8 cellular contexts compared by ENCODE assay signal in the genomic region with DNA sequence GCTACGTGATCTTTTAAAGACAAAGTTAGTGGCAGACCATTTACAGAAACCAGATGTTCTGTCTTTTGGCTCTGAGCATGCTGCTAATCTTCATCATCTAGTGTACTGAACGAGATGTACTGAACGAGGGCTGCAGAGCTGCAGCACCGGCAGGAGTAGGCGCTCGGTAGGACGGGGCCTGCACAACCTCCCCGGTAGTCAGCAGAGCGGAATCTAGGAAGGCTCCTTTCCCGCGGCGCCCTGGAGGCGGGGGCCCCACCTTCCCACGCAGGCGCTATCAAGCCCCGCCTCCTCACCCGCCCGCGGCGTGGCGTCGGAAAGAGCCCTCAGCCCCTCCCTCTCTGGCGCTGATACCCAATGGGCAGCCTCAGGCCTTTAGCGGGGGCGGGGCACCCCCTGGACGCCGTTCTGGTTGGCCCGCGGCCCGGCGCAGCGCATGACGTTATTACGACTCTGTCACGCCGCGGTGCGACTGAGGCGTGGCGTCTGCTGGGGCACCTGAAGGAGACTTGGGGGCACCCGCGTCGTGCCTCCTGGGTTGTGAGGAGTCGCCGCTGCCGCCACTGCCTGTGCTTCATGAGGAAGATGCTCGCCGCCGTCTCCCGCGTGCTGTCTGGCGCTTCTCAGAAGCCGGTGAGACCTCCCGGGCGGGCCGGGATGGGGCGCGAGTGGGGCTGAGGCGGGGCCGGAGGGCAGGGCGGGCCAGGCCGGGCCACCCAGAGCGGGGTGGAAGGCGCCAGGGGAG. TPM values are rescaled to one million over a fixed set of nuclear protein-coding genes. Genes with fewer than 3 reads are reported as not detected.
A peak's percentile ranks its signal among the peaks of the same experiment; 100 is the strongest.
DNase-seq lines count a peak whose midpoint lies in the region; TF ChIP-seq lines count a peak whose summit lies in the region.

A gene (plus strand): TSS at position 466 of the 745 bp plus-strand sequence. CDS start 111 bp downstream, at position 577.

- peaks cover 47% of the 10 kb centered on the region for H3K79me2 ChIP-seq in MM.1S (ENCODE audit: low read length)
- H3K79me2 ChIP-seq in neural cell (replicated peaks; ENCODE audit: insufficient read depth, low read length), result peaks cover 8% of the 10 kb centered on the region

- H2AFZ ChIP-seq in MM.1S (ENCODE audit: low read length) (peak within 1 kb of the TSS; percentile 98), neural cell (ENCODE audit: low read depth, low read length) (peak within 1 kb of the TSS; percentile 68)

- H3K4me1 ChIP-seq in ES-I3 (ENCODE audit: insufficient read depth, low read length), result peaks cover 3% of the 10 kb centered on the region; the same call in 1 of the 2 replicates
- H3K4me1 ChIP-seq in HAP-1, result peaks cover 20% of the 10 kb centered on the region
- no peaks in the 10 kb centered on the region for H3K4me1 ChIP-seq in MM.1S (ENCODE audit: low read length)
- H3K4me1 ChIP-seq in stomach, result peaks cover 0 to 27% (median 13%) of the 10 kb centered on the region in 4 donors

- H3K4me3 ChIP-seq in HAP-1, result peak within 1 kb of the TSS; percentile 87
- peak within 1 kb of the TSS; percentile 76 for H3K4me3 ChIP-seq in MM.1S (ENCODE audit: low read length)
- H3K4me3 ChIP-seq in fibroblast of the aortic adventitia (ENCODE audit: low read depth, low read length), result peak within 1 kb of the TSS; percentile 75
- H3K4me3 ChIP-seq in neural cell (ENCODE audit: low read length), result peak within 1 kb of the TSS; percentile 82
- H3K4me3 ChIP-seq in stomach, result peak within 1 kb of the TSS; percentile 65 to 73 (median 70)

- no peaks in the 10 kb centered on the region for H3F3A ChIP-seq in MM.1S (ENCODE audit: insufficient read depth, low read length)
- H3F3A ChIP-seq in neural cell (ENCODE audit: insufficient read depth, low read length, poor library complexity, severe bottlenecking), result no peaks in the 10 kb centered on the region

- TF ChIP-seq POLR2A in stomach (IDR thresholded peaks at IDR 0.05), result peak in 1 of 4 donors; percentile 18

- H3K9me2 ChIP-seq in MM.1S (replicated peaks; ENCODE audit: insufficient read depth, low read length), result no peaks in the 10 kb centered on the region
- no peaks in the 10 kb centered on the region for H3K9me2 ChIP-seq in neural cell (ENCODE audit: insufficient read depth, low read length)

- no peaks in the 10 kb centered on the region for H3K27me3 ChIP-seq in HAP-1 (ENCODE audit: low read depth)
- no peaks in the 10 kb centered on the region for H3K27me3 ChIP-seq in MM.1S (replicated peaks; ENCODE audit: insufficient read depth, low read length)
- H3K27me3 ChIP-seq in neural cell (ENCODE audit: insufficient read depth, low read depth, low read length), result no peaks in the 10 kb centered on the region
- no peaks in the 10 kb centered on the region for H3K27me3 ChIP-seq in stomach

- H3K9ac ChIP-seq in ES-I3 (ENCODE audit: low read depth, low read length) (peak within 1 kb of the TSS; percentile 49), MM.1S (ENCODE audit: low read length) (peak within 1 kb of the TSS; percentile 72), neural cell (ENCODE audit: low read length) (peak within 1 kb of the TSS; percentile 65)

- TF ChIP-seq EP300 in neural cell (conservative IDR thresholded peaks at IDR 0.05; ENCODE audit: poor library complexity, severe bottlenecking) (peak; percentile 20), stomach (IDR thresholded peaks at IDR 0.05) (peak; percentile 68)

- WGBS in stomach, 5 donors, result 0 to 49% (median 12%) methylated on average over 5 to 64 of the region's 64 CpGs

- no peak for TF ChIP-seq CTCF in MM.1S (IDR thresholded peaks at IDR 0.05; ENCODE audit: low read length)
- no peak for TF ChIP-seq CTCF in fibroblast of the aortic adventitia (IDR thresholded peaks at IDR 0.05; ENCODE audit: insufficient read depth, low read length)
- no peak for TF ChIP-seq CTCF in neural cell (IDR thresholded peaks at IDR 0.05; ENCODE audit: poor library complexity, severe bottlenecking)
- no peak for TF ChIP-seq CTCF in stomach (IDR thresholded peaks at IDR 0.05)

- TF ChIP-seq RAD21 in neural cell (conservative IDR thresholded peaks at IDR 0.05), result no peak

- DNase-seq in HAP-1 (ENCODE audit: low spot score in 2 of 2) (peak; percentile 92 to 99), MM.1S (peak; percentile 91), SIG-M5 (lab: John Stamatoyannopoulos, UW) (peak; percentile 71), activated gamma-delta T cell (lab: John Stamatoyannopoulos, UW) (peak; percentile 86), fibroblast of the aortic adventitia (ENCODE audit: low read depth) (peak; percentile 88), stomach (peak; percentile 95)

- no peaks in the 10 kb centered on the region for H3K36me3 ChIP-seq in ES-I3 (ENCODE audit: insufficient read depth, low read length)
- peaks cover 14% of the 10 kb centered on the region for H3K36me3 ChIP-seq in HAP-1 (replicated peaks)
- H3K36me3 ChIP-seq in MM.1S (replicated peaks; ENCODE audit: insufficient read depth, low read length), result no peaks in the 10 kb centered on the region; the same call in 1 of the 2 replicates
- H3K36me3 ChIP-seq in neural cell (ENCODE audit: insufficient read depth, low read length), result no peaks in the 10 kb centered on the region
- H3K36me3 ChIP-seq in stomach, result no peaks in the 10 kb centered on the region

- intact Hi-C loops in stomach (cut with DNase I; ENCODE audit: low total_unique reads), result no loop called here

- in situ Hi-C loops in HAP-1 (cut with MboI; ENCODE audit: low sequenced_read_pairs), result loop anchor here (25.0 kb wide), 1 partner anchor 656 kb away; no protein-coding TSS in a partner anchor

- H4K20me1 ChIP-seq in MM.1S (ENCODE audit: insufficient read depth, low read length), result no peaks in the 10 kb centered on the region
- no peaks in the 10 kb centered on the region for H4K20me1 ChIP-seq in neural cell (ENCODE audit: insufficient read depth)

- no peaks in the 10 kb centered on the region for H3K9me3 ChIP-seq in ES-I3 (ENCODE audit: control insufficient read depth, insufficient read depth, low read length)
- H3K9me3 ChIP-seq in HAP-1, result no peaks in the 10 kb centered on the region; the same call in 1 of the 2 replicates
- H3K9me3 ChIP-seq in MM.1S (replicated peaks; ENCODE audit: insufficient read depth, low read length), result no peaks in the 10 kb centered on the region
- H3K9me3 ChIP-seq in neural cell (ENCODE audit: low read length), result no peaks in the 10 kb centered on the region
- H3K9me3 ChIP-seq in stomach, result peaks cover 0 to 7% (median 3%) of the 10 kb centered on the region in 4 donors

- H3K4me2 ChIP-seq in MM.1S (ENCODE audit: low read depth, low read length), result peak within 1 kb of the TSS; percentile 68
- H3K4me2 ChIP-seq in neural cell (ENCODE audit: low read length), result peak within 1 kb of the TSS; percentile 55

- peak within 1 kb of the TSS; percentile 34; the same call in 1 of the 2 replicates for H3K27ac ChIP-seq in MM.1S (ENCODE audit: low read length)
- peak within 1 kb of the TSS; percentile 70 for H3K27ac ChIP-seq in neural cell (ENCODE audit: low read length)
- H3K27ac ChIP-seq in stomach, result peak within 1 kb of the TSS; percentile 86 to 96 (median 93)

TF ChIP-seq in neural cell, 6 proteins besides CTCF, POLR2A, EP300 and RAD21:
- peak; percentile 90 for TF ChIP-seq MXI1 (conservative IDR thresholded peaks at IDR 0.05; ENCODE audit: poor library complexity, severe bottlenecking)
- TF ChIP-seq, protein P1, sequence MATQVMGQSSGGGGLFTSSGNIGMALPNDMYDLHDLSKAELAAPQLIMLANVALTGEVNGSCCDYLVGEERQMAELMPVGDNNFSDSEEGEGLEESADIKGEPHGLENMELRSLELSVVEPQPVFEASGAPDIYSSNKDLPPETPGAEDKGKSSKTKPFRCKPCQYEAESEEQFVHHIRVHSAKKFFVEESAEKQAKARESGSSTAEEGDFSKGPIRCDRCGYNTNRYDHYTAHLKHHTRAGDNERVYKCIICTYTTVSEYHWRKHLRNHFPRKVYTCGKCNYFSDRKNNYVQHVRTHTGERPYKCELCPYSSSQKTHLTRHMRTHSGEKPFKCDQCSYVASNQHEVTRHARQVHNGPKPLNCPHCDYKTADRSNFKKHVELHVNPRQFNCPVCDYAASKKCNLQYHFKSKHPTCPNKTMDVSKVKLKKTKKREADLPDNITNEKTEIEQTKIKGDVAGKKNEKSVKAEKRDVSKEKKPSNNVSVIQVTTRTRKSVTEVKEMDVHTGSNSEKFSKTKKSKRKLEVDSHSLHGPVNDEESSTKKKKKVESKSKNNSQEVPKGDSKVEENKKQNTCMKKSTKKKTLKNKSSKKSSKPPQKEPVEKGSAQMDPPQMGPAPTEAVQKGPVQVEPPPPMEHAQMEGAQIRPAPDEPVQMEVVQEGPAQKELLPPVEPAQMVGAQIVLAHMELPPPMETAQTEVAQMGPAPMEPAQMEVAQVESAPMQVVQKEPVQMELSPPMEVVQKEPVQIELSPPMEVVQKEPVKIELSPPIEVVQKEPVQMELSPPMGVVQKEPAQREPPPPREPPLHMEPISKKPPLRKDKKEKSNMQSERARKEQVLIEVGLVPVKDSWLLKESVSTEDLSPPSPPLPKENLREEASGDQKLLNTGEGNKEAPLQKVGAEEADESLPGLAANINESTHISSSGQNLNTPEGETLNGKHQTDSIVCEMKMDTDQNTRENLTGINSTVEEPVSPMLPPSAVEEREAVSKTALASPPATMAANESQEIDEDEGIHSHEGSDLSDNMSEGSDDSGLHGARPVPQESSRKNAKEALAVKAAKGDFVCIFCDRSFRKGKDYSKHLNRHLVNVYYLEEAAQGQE (IDR thresholded peaks at IDR 0.05; ENCODE audit: borderline replicate concordance), result no peak
- TF ChIP-seq EZH2 (IDR thresholded peaks at IDR 0.05; ENCODE audit: borderline replicate concordance, insufficient read depth, low read length, poor library complexity, severe bottlenecking), result no peak
- peak; percentile 53 for TF ChIP-seq TAF1 (IDR thresholded peaks at IDR 0.05; ENCODE audit: low read depth)
- TF ChIP-seq SMC3 (conservative IDR thresholded peaks at IDR 0.05; ENCODE audit: poor library complexity), result no peak
- peak; percentile 74 for TF ChIP-seq POLR2AphosphoS5 (IDR thresholded peaks at IDR 0.05)

RNA-seq across cellular contexts. Expression of the gene that starts here (rescaled TPM):
- 40.8 and 195 TPM in 2 replicates for total RNA-seq in fibroblast of the aortic adventitia (ENCODE audit: low replicate concordance)
- 224 and 241 TPM in 2 replicates for polyA plus RNA-seq in neural cell
- polyA minus RNA-seq in neural cell, result 42.6 and 76.5 TPM in 2 replicates
- 100 to 1,000 TPM; 109 to 367 (median 223) TPM for total RNA-seq in stomach
- 100 to 1,000 TPM in 2 of 3 donors, 10 to 100 TPM in 1; 77.6 to 195 (median 133) TPM for polyA plus RNA-seq in stomach

Comparison
In these comparisons a context has a peak if more than half of its experiments do, and no peak if none do; other contexts are left out.
1. Peak in every context shown above with its lines: DNase-seq, H3K4me3 ChIP-seq and H3K27ac ChIP-seq.
2. H3K27ac ChIP-seq: peak in every context shown above with its lines; median percentile 93 in stomach; 70 in neural cell; 34 in MM.1S.